In genomic region chr2:150133623-150134022, GRCh38 we compare ENCODE assay signal across 8 cellular contexts.
DNase-seq lines count a peak whose midpoint lies in the region; ATAC-seq, FAIRE-seq and TF ChIP-seq lines count a peak whose summit lies in the region.

No MANE protein-coding gene starts in this region.

- H3K27me3 ChIP-seq in astrocyte (ENCODE audit: insufficient read depth, low read length): no peaks in the 10 kb centered on the region

- no peaks in the 10 kb centered on the region for H3K27me3 Mint-ChIP-seq in astrocyte (ENCODE audit: low read depth, unreplicated experiment)

- peak overlapping the region; percentile 63 for H3K9ac ChIP-seq in astrocyte (ENCODE audit: low read length)

- H3K27ac ChIP-seq in astrocyte (ENCODE audit: low read depth, low read length): peak overlapping the region; percentile 87

- H3K4me1 Mint-ChIP-seq in astrocyte (ENCODE audit: low read depth, unreplicated experiment): peaks cover 26% of the 10 kb centered on the region

- H3K4me3 Mint-ChIP-seq in astrocyte (ENCODE audit: unreplicated experiment): no peak overlapping the region

- H4K20me1 ChIP-seq in astrocyte (ENCODE audit: insufficient read depth, low read length): no peaks in the 10 kb centered on the region

- H2AFZ ChIP-seq in astrocyte (ENCODE audit: low read depth, low read length): no peak overlapping the region

- DNase-seq in EH (ENCODE audit: low read depth): peak; percentile 89
- peak; percentile 97 for DNase-seq in astrocyte (ENCODE audit: low read depth)
- peak; percentile 93 for DNase-seq in retinal pigment epithelial cell (ENCODE audit: low read depth)
- no peak for DNase-seq in NAMALWA (ENCODE audit: low spot score)
- no peak for DNase-seq in SK-N-DZ (ENCODE audit: low spot score)

- H3K27ac Mint-ChIP-seq in astrocyte (ENCODE audit: unreplicated experiment): peak overlapping the region; percentile 89

- ATAC-seq in GM21360 (IDR thresholded peaks at IDR 0.05; ENCODE audit: unreplicated experiment) (peak; percentile 96), HG03558 (IDR thresholded peaks at IDR 0.05; ENCODE audit: extremely low read depth, unreplicated experiment) (peak; percentile 96), GM19023 (IDR thresholded peaks at IDR 0.05; ENCODE audit: unreplicated experiment) (no peak)

- H3K36me3 Mint-ChIP-seq in astrocyte (ENCODE audit: low read depth, unreplicated experiment): no peaks in the 10 kb centered on the region

- H3K9me3 ChIP-seq in astrocyte (ENCODE audit: insufficient read depth, low read depth, low read length): no peaks in the 10 kb centered on the region

- peak overlapping the region; percentile 30 for H3K4me3 ChIP-seq in astrocyte (ENCODE audit: insufficient read depth, low read depth, low read length)
- no peak overlapping the region for H3K4me3 ChIP-seq in retinal pigment epithelial cell (ENCODE audit: low read length)

- H3K36me3 ChIP-seq in astrocyte (ENCODE audit: insufficient read depth, low read length): no peaks in the 10 kb centered on the region

- H3K4me2 ChIP-seq in astrocyte (ENCODE audit: low read length): peak overlapping the region; percentile 66

- FAIRE-seq in astrocyte (lab: Jason Lieb, UNC): peak; percentile 87

- peaks cover 17% of the 10 kb centered on the region for H3K4me1 ChIP-seq in astrocyte (ENCODE audit: insufficient read depth, low read length)

- TF ChIP-seq CTCF in astrocyte (IDR thresholded peaks at IDR 0.05; ENCODE audit: insufficient read depth, low read depth, low read length) (no peak), retinal pigment epithelial cell (conservative IDR thresholded peaks at IDR 0.05; ENCODE audit: low read depth, low read length) (no peak)

- H3K79me2 ChIP-seq in astrocyte (ENCODE audit: insufficient read depth, low read length): no peaks in the 10 kb centered on the region

- no peaks in the 10 kb centered on the region for H3K9me3 Mint-ChIP-seq in astrocyte (ENCODE audit: unreplicated experiment)

Comparison
In these comparisons a context has a peak if more than half of its experiments do, and no peak if none do; other contexts are left out.
1. DNase-seq: peak in EH (single experiment), astrocyte (single experiment) and retinal pigment epithelial cell (single experiment); none in NAMALWA (single experiment) and SK-N-DZ (single experiment).